Comparison of ENCODE assay signal across 23 cellular contexts in the genomic region with DNA sequence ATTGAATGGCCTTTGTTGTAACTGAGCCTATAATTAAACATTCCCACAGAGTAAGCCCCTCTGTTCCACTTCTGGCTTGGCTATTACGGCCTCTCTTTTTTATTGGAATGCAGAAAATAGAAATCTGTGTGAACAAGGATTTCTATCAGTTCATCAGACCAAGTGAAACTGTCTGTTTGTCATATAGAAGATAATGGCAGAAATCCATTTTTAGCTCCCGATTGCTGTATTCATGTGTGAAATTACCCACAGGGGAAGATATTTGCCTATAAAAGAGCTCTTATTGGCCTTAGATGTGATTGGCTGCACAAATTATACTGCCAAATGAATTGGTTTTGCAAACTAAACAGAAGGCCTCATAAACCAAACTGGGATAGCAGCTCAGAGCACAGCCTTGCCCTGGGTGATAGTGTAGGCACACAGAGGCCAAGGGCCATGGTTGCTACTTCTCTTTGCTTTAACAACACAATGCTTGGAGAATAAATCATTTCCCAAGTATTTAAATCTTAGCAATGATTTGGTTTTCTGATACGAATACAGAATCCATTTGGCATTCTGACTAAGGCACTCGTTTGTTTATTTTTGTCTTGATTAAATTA.
DNase-seq lines count a peak whose midpoint lies in the region; ATAC-seq and TF ChIP-seq lines count a peak whose summit lies in the region.
"Had no signal": no experiment of that assay in that cellular context is flagged by ENCODE, and none has a peak within 500 bp of the region (broad histone marks: within the 10 kb centered on the region; RNA-seq: fewer than 3 reads in every experiment).

No MANE protein-coding gene starts in this region.

- peaks cover 3% of the 10 kb centered on the region for H3K9me3 Mint-ChIP-seq in neural crest cell
- H3K9me3 Mint-ChIP-seq: activated CD8-positive, alpha-beta T cell treated with anti-CD3 and anti-CD28 coated beads for 36 hours; activated naive CD8-positive, alpha-beta T cell treated with anti-CD3 and anti-CD28 coated beads, Interleukin-2, amount 10 ng/mL, durations not matched to agents 7 days and 5 days had no signal

- H3K36me3 ChIP-seq in right atrium auricular region (no peaks in the 10 kb centered on the region), aorta (ENCODE audit: control insufficient read depth in 1 of 2, insufficient read depth in 2 of 2, low read length in 1 of 2) (peaks cover 0 to 2% of the 10 kb centered on the region in 2 donors)
- H3K36me3 ChIP-seq: BLaER1 treated with 17β-estradiol and CSF1 and Interleukin-3, amounts not matched to agents 10 nM and 100 nM; gastrocnemius medialis had no signal

- H3K4me3 ChIP-seq in right atrium auricular region (no peak overlapping the region), right cardiac atrium (ENCODE audit: low read length) (no peak overlapping the region), dorsolateral prefrontal cortex (no peak overlapping the region), aorta (ENCODE audit: low read length in 2 of 2) (no peak overlapping the region)
- H3K4me3 ChIP-seq: BLaER1 treated with 17β-estradiol and CSF1 and Interleukin-3, amounts not matched to agents 10 nM and 100 nM; gastrocnemius medialis; psoas muscle; smooth muscle cell had no signal

- no peaks in the 10 kb centered on the region for H3K27me3 Mint-ChIP-seq in neural crest cell (ENCODE audit: low read depth)
- H3K27me3 Mint-ChIP-seq: activated CD8-positive, alpha-beta T cell treated with anti-CD3 and anti-CD28 coated beads for 36 hours had no signal

- H3K9me3 ChIP-seq in right atrium auricular region (no peaks in the 10 kb centered on the region), right cardiac atrium (ENCODE audit: control insufficient read depth, low read length) (no peaks in the 10 kb centered on the region), aorta (ENCODE audit: control insufficient read depth, low read length) (no peaks in the 10 kb centered on the region)
- H3K9me3 ChIP-seq: BLaER1 treated with 17β-estradiol and CSF1 and Interleukin-3, amounts not matched to agents 10 nM and 100 nM; gastrocnemius medialis; psoas muscle had no signal

- peak overlapping the region; percentile 9 for H3K27ac Mint-ChIP-seq in neural crest cell (ENCODE audit: unreplicated experiment)
- H3K27ac Mint-ChIP-seq: activated CD8-positive, alpha-beta T cell treated with anti-CD3 and anti-CD28 coated beads for 36 hours; activated naive CD8-positive, alpha-beta T cell treated with anti-CD3 and anti-CD28 coated beads, Interleukin-2, amount 10 ng/mL, durations not matched to agents 7 days and 5 days had no signal

- H3K4me1 ChIP-seq in right atrium auricular region (peaks cover 0 to 23% of the 10 kb centered on the region in 2 donors), right cardiac atrium (ENCODE audit: control insufficient read depth, insufficient read depth, low read length) (peaks cover 4% of the 10 kb centered on the region), aorta (ENCODE audit: control insufficient read depth in 1 of 2, insufficient read depth in 2 of 2, low read length in 2 of 2) (peaks cover 4 to 9% of the 10 kb centered on the region in 2 donors)
- H3K4me1 ChIP-seq: BLaER1 treated with 17β-estradiol and CSF1 and Interleukin-3, amounts not matched to agents 10 nM and 100 nM had no signal

- intact Hi-C loops in right cardiac atrium (cut with DNase I) (loop anchor here in 1 of 4 donors (5.0 kb wide), 1 partner anchor 201 kb away; no protein-coding TSS in a partner anchor), dorsolateral prefrontal cortex (cut with DNase I) (no loop called here), aorta (cut with DNase I) (no loop called here)

- H3K27me3 ChIP-seq in right atrium auricular region (no peaks in the 10 kb centered on the region), right cardiac atrium (ENCODE audit: control insufficient read depth, insufficient read depth) (no peaks in the 10 kb centered on the region), dorsolateral prefrontal cortex (no peaks in the 10 kb centered on the region), aorta (ENCODE audit: control insufficient read depth in 1 of 2, insufficient read depth in 2 of 2, low read length in 1 of 2) (no peaks in the 10 kb centered on the region)
- H3K27me3 ChIP-seq: BLaER1 treated with 17β-estradiol and CSF1 and Interleukin-3, amounts not matched to agents 10 nM and 100 nM; gastrocnemius medialis had no signal

- ATAC-seq in right cardiac atrium (no peak), aorta (ENCODE audit: low FRiP score) (no peak), GM18519 (IDR thresholded peaks at IDR 0.05; ENCODE audit: low FRiP score, unreplicated experiment) (no peak), GM21786 (IDR thresholded peaks at IDR 0.05; ENCODE audit: unreplicated experiment) (no peak)
- ATAC-seq: activated CD4-positive, CD25-positive, alpha-beta regulatory T cell treated with anti-CD3 and anti-CD28 coated beads, Interleukin-2, amount 50 U/mL, for 24 hours; activated CD8-positive, alpha-beta T cell treated with anti-CD3 and anti-CD28 coated beads for 36 hours had no signal

- H3K4me3 Mint-ChIP-seq in neural crest cell, result no peak overlapping the region
- H3K4me3 Mint-ChIP-seq: activated CD8-positive, alpha-beta T cell treated with anti-CD3 and anti-CD28 coated beads for 36 hours; activated naive CD8-positive, alpha-beta T cell treated with anti-CD3 and anti-CD28 coated beads, Interleukin-2, amount 10 ng/mL, durations not matched to agents 7 days and 5 days had no signal

- peaks cover 25% of the 10 kb centered on the region for H3K4me1 Mint-ChIP-seq in neural crest cell
- H3K4me1 Mint-ChIP-seq: activated naive CD8-positive, alpha-beta T cell treated with anti-CD3 and anti-CD28 coated beads, Interleukin-2, amount 10 ng/mL, durations not matched to agents 7 days and 5 days had no signal

- peak overlapping the region; percentile 20 to 69 for H3K27ac ChIP-seq in right atrium auricular region
- no peak overlapping the region for H3K27ac ChIP-seq in right cardiac atrium (ENCODE audit: low read length)
- H3K27ac ChIP-seq in dorsolateral prefrontal cortex, result peak overlapping the region in 46 of 59 donors; percentile 2 to 74 (median 44)
- peak overlapping the region; percentile 89 to 92 for H3K27ac ChIP-seq in aorta (ENCODE audit: low read depth in 1 of 2, low read length in 2 of 2)
- H3K27ac ChIP-seq: BLaER1 treated with 17β-estradiol and CSF1 and Interleukin-3, amounts not matched to agents 10 nM and 100 nM had no signal

- peaks cover 9% of the 10 kb centered on the region for H3K36me3 Mint-ChIP-seq in neural crest cell (ENCODE audit: low read depth)
- H3K36me3 Mint-ChIP-seq: activated naive CD8-positive, alpha-beta T cell treated with anti-CD3 and anti-CD28 coated beads, Interleukin-2, amount 10 ng/mL, durations not matched to agents 7 days and 5 days had no signal

- no peak for DNase-seq in right atrium auricular region (ENCODE audit: low spot score)
- DNase-seq in right cardiac atrium, result no peak
- no peak for DNase-seq in dorsolateral prefrontal cortex
- DNase-seq in neural crest cell (ENCODE audit: low read depth, low spot score), result no peak
- DNase-seq in aorta, result no peak
- DNase-seq in kidney glomerular epithelial cell (lab: John Stamatoyannopoulos, UW), result no peak
- DNase-seq: activated CD8-positive, alpha-beta T cell treated with anti-CD3 and anti-CD28 coated beads for 36 hours; activated naive CD8-positive, alpha-beta T cell treated with anti-CD3 and anti-CD28 coated beads, Interleukin-2, amount 10 ng/mL, durations not matched to agents 7 days and 5 days; COR-L47; effector memory CD4-positive, alpha-beta T cell; erythroblast; gastrocnemius medialis; MV-4-11; NCI-H1930; NCI-H82; psoas muscle; stimulated activated CD4-positive, alpha-beta T cell treated with anti-CD3 and anti-CD28 coated beads, Interleukin-2, amount 100 ng/mL, for 24 hours; T-helper 9 cell had no signal

- TF ChIP-seq CTCF in right atrium auricular region (IDR thresholded peaks at IDR 0.05) (no peak), dorsolateral prefrontal cortex (IDR thresholded peaks at IDR 0.05 in 54 of 56, conservative IDR thresholded peaks at IDR 0.05 in 2 of 56; ENCODE audit: low read depth in 1 of 56, partially characterized antibody in 56 of 56) (no peak), neural crest cell (conservative IDR thresholded peaks at IDR 0.05) (no peak)

- WGBS in right cardiac atrium, result 65% methylated on average over 4 of the region's 4 CpGs
- 24 to 33% methylated on average over 4 of the region's 4 CpGs for WGBS in aorta, 2 donors
